Comparison of ENCODE assay signal across 8 cellular contexts in the genomic region with DNA sequence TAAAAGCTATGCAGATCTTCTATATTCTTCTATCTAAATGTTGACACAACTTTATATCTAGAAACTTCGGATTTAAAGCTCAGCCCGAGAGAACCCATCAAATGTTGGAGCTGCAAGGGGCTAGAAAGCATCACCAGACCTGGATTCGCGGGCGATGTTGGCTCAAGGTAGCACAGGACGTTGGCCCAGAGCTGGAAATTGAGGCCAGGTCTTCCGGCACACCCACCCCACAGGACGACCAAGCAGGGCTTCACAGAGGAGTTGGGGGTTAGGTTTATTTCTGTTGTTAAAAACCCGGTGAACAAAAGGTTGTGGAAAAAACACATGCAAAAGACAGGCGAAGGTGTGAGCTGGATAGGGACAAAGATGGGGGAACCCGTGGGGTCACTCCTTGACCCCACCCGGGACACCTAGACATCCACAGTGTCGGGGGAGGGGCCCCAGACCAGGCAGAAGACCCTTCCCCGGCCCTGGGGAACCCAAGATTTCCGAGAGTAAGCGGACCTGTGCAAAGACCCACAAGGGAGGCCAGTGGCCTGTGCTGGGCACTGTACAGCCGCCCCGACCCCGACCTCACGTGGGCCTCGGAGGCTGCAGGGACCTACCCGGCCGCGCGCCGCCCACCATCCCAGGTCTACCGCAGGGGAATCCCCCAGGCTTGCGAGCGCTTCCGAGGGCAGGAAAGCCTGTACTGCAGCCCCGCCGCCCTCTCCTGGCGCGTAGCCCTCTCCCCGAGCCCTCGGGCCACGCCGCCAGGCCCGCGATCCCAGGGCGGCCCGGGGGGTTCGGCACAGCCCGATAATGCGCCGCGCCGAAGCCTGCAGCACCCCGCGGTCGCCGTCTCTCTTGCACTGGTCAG. TPM values are rescaled to one million over a fixed set of nuclear protein-coding genes. Genes with fewer than 3 reads are reported as not detected.
DNase-seq lines count a peak whose midpoint lies in the region; ATAC-seq and TF ChIP-seq lines count a peak whose summit lies in the region.

No MANE protein-coding gene starts in this region.

- peak overlapping the region; percentile 91 for H3K27ac ChIP-seq in A673 (ENCODE audit: low read depth, low read length, poor library complexity, severe bottlenecking)

- H3K4me3 ChIP-seq in A673 (ENCODE audit: low read depth, low read length, poor library complexity, severe bottlenecking) (peak overlapping the region; percentile 74), epithelial cell of esophagus (ENCODE audit: low read length) (peak overlapping the region; percentile 86)

- DNase-seq in A673 (ENCODE audit: low spot score) (no peak), epithelial cell of esophagus (ENCODE audit: low read depth) (peak; percentile 32), NCI-H2196 treated with DMSO at 0.1 percent for 48 hours (lab: John Stamatoyannopoulos, UW; ENCODE audit: unreplicated experiment) (no peak)
- DNase-seq in activated CD4-positive, alpha-beta memory T cell treated with anti-CD3 and anti-CD28 coated beads for 36 hours: peak; percentile 79
- DNase-seq in naive thymus-derived CD8-positive, alpha-beta T cell: peak in 9 of 10 donors; percentile 32 to 73 (median 55)
- DNase-seq in stimulated activated naive CD8-positive, alpha-beta T cell treated with anti-CD3 and anti-CD28 coated beads, Interleukin-15, amount 100 ng/mL, for 72 hours: peak; percentile 72 to 79

- H3K4me3 Mint-ChIP-seq in activated CD4-positive, alpha-beta memory T cell treated with anti-CD3 and anti-CD28 coated beads for 36 hours: peak overlapping the region; percentile 98
- H3K4me3 Mint-ChIP-seq in naive thymus-derived CD8-positive, alpha-beta T cell: peak overlapping the region; percentile 86 to 99 (median 97)
- H3K4me3 Mint-ChIP-seq in stimulated activated naive CD8-positive, alpha-beta T cell treated with anti-CD3 and anti-CD28 coated beads, Interleukin-15, amount 100 ng/mL, for 72 hours: peak overlapping the region; percentile 89 to 95

- H3K36me3 Mint-ChIP-seq in activated CD4-positive, alpha-beta memory T cell treated with anti-CD3 and anti-CD28 coated beads for 36 hours: peaks cover 12% of the 10 kb centered on the region
- H3K36me3 Mint-ChIP-seq in naive thymus-derived CD8-positive, alpha-beta T cell: peaks cover 0 to 9% (median 7%) of the 10 kb centered on the region in 3 donors

- peaks cover 12% of the 10 kb centered on the region for H3K4me1 ChIP-seq in A673 (ENCODE audit: insufficient read depth, low read length, poor library complexity, severe bottlenecking)

- H3K9me3 Mint-ChIP-seq in activated CD4-positive, alpha-beta memory T cell treated with anti-CD3 and anti-CD28 coated beads for 36 hours: peaks cover 5% of the 10 kb centered on the region
- H3K9me3 Mint-ChIP-seq in naive thymus-derived CD8-positive, alpha-beta T cell: peaks cover 0 to 10% (median 3%) of the 10 kb centered on the region in 9 donors
- H3K9me3 Mint-ChIP-seq in stimulated activated naive CD8-positive, alpha-beta T cell treated with anti-CD3 and anti-CD28 coated beads, Interleukin-15, amount 100 ng/mL, for 72 hours: peaks cover 0 to 6% of the 10 kb centered on the region in 2 donors

- no peak for TF ChIP-seq CTCF in A673 (conservative IDR thresholded peaks at IDR 0.05; ENCODE audit: low read depth, low read length)
- no peak for TF ChIP-seq CTCF in epithelial cell of esophagus (IDR thresholded peaks at IDR 0.05; ENCODE audit: insufficient read depth, low read depth, low read length, missing control alignments)

- peaks cover 18% of the 10 kb centered on the region for H3K4me1 Mint-ChIP-seq in activated CD4-positive, alpha-beta memory T cell treated with anti-CD3 and anti-CD28 coated beads for 36 hours (ENCODE audit: low read depth)
- peaks cover 22 to 31% (median 28%) of the 10 kb centered on the region in 4 donors for H3K4me1 Mint-ChIP-seq in naive thymus-derived CD8-positive, alpha-beta T cell
- peaks cover 41% of the 10 kb centered on the region for H3K4me1 Mint-ChIP-seq in stimulated activated naive CD8-positive, alpha-beta T cell treated with anti-CD3 and anti-CD28 coated beads, Interleukin-15, amount 100 ng/mL, for 72 hours

- intact Hi-C loops in A673 (cut with micrococcal nuclease; ENCODE audit: unreplicated experiment): loop anchor here (1.0 kb wide), 1 partner anchor 17 kb away; a partner anchor contains a TSS
- intact Hi-C loops in activated CD4-positive, alpha-beta memory T cell treated with anti-CD3 and anti-CD28 coated beads for 36 hours (cut with micrococcal nuclease): loop anchor here (1.0 to 10.0 kb wide), 5 partner anchors 17 to 265 kb away; a partner anchor contains a TSS

- peaks cover 8% of the 10 kb centered on the region for H3K27me3 Mint-ChIP-seq in activated CD4-positive, alpha-beta memory T cell treated with anti-CD3 and anti-CD28 coated beads for 36 hours
- H3K27me3 Mint-ChIP-seq in naive thymus-derived CD8-positive, alpha-beta T cell: peaks cover 0 to 12% (median 0%) of the 10 kb centered on the region in 5 donors
- H3K27me3 Mint-ChIP-seq in stimulated activated naive CD8-positive, alpha-beta T cell treated with anti-CD3 and anti-CD28 coated beads, Interleukin-15, amount 100 ng/mL, for 72 hours: no peaks in the 10 kb centered on the region

- no peaks in the 10 kb centered on the region for H3K27me3 ChIP-seq in A673 (replicated peaks; ENCODE audit: insufficient read depth, low read depth, low read length, poor library complexity)

- peak overlapping the region; percentile 100 for H3K27ac Mint-ChIP-seq in activated CD4-positive, alpha-beta memory T cell treated with anti-CD3 and anti-CD28 coated beads for 36 hours
- H3K27ac Mint-ChIP-seq in naive thymus-derived CD8-positive, alpha-beta T cell: peak overlapping the region; percentile 97 to 100 (median 99)
- peak overlapping the region; percentile 98 to 100 for H3K27ac Mint-ChIP-seq in stimulated activated naive CD8-positive, alpha-beta T cell treated with anti-CD3 and anti-CD28 coated beads, Interleukin-15, amount 100 ng/mL, for 72 hours

- BruUV-seq in A673 (replicated peaks; lab: Mats Ljungman, UMichigan): no TSS peak

- H3K36me3 ChIP-seq in A673 (ENCODE audit: insufficient read depth, low read length, poor library complexity, severe bottlenecking): peaks cover 17% of the 10 kb centered on the region

- CTCF ChIA-PET in A673 (lab: Charles Lee): interaction anchor here (0.6 to 2.0 kb wide), 4 partner anchors 23 to 203 kb away, joined by 4 to 6 read pairs (median 5); no protein-coding TSS in a partner anchor
- CTCF ChIA-PET in activated CD4-positive, alpha-beta memory T cell treated with anti-CD3 and anti-CD28 coated beads for 36 hours (lab: Charles Lee): interaction anchor here (1.0 to 3.0 kb wide), 9 partner anchors 10 to 204 kb away, joined by 3 to 16 read pairs (median 6); a partner anchor contains a TSS

- no peaks in the 10 kb centered on the region for H3K9me3 ChIP-seq in A673 (ENCODE audit: low read depth, low read length, poor library complexity, severe bottlenecking)

- ATAC-seq in GM19025 (IDR thresholded peaks at IDR 0.05; ENCODE audit: low read depth, unreplicated experiment) (peak; percentile 23), HG03457 (IDR thresholded peaks at IDR 0.05; ENCODE audit: unreplicated experiment) (peak; percentile 16)
- ATAC-seq in naive thymus-derived CD8-positive, alpha-beta T cell: peak; percentile 23 to 32
- peak; percentile 39 for ATAC-seq in stimulated activated naive CD8-positive, alpha-beta T cell treated with anti-CD3 and anti-CD28 coated beads, Interleukin-15, amount 100 ng/mL, for 72 hours

- POLR2A ChIA-PET in A673 (lab: Charles Lee; ENCODE audit: low non-redundant PET): no interaction called here
- POLR2A ChIA-PET in activated CD4-positive, alpha-beta memory T cell treated with anti-CD3 and anti-CD28 coated beads for 36 hours (lab: Charles Lee): interaction anchor here (0.7 to 2.2 kb wide), 4 partner anchors 9 to 307 kb away, joined by 3 to 14 read pairs (median 4); a partner anchor contains a TSS
- POLR2A ChIA-PET in naive thymus-derived CD8-positive, alpha-beta T cell (lab: Charles Lee): interaction anchor here (0.6 to 17.0 kb wide), 10 partner anchors 12 to 909 kb away, joined by 3 to 270 read pairs (median 8); a partner anchor contains a TSS

RNA-seq across cellular contexts. Expression of a gene that starts 1.8 kb away (rescaled TPM):
- 64.1 and 72.8 TPM in 2 replicates for total RNA-seq in A673 (2021)
- total RNA-seq in activated CD4-positive, alpha-beta memory T cell treated with anti-CD3 and anti-CD28 coated beads for 36 hours: 10 to 100 TPM; 12.9 to 14.1 TPM
- 10 to 100 TPM; 13.2 to 15.8 TPM for total RNA-seq in naive thymus-derived CD8-positive, alpha-beta T cell
- polyA plus RNA-seq in naive thymus-derived CD8-positive, alpha-beta T cell: 1 to 10 TPM; 7.9 to 9.3 (median 8.2) TPM

RNA-seq across cellular contexts. Expression of a gene that starts 16.9 kb away (rescaled TPM):
- total RNA-seq in A673 (2021): 76.7 and 77.8 TPM in 2 replicates
- total RNA-seq in activated CD4-positive, alpha-beta memory T cell treated with anti-CD3 and anti-CD28 coated beads for 36 hours: 10 to 100 TPM; 52.4 to 60.1 TPM
- total RNA-seq in naive thymus-derived CD8-positive, alpha-beta T cell: 10 to 100 TPM; 60.0 to 60.9 TPM
- polyA plus RNA-seq in naive thymus-derived CD8-positive, alpha-beta T cell: 10 to 100 TPM; 19.4 to 25.8 (median 20.8) TPM

RNA-seq across cellular contexts. Expression of a gene that starts 21.8 kb away (rescaled TPM):
- total RNA-seq in A673 (2021): 235 and 237 TPM in 2 replicates
- 100 to 1,000 TPM; 307 to 310 TPM for total RNA-seq in activated CD4-positive, alpha-beta memory T cell treated with anti-CD3 and anti-CD28 coated beads for 36 hours
- total RNA-seq in naive thymus-derived CD8-positive, alpha-beta T cell: 100 to 1,000 TPM; 246 to 268 TPM
- 100 to 1,000 TPM; 827 to 916 (median 901) TPM for polyA plus RNA-seq in naive thymus-derived CD8-positive, alpha-beta T cell

RNA-seq across cellular contexts. Expression of a gene that starts 28.8 kb away (rescaled TPM):
- 31.0 and 46.8 TPM in 2 replicates for total RNA-seq in A673 (2021)
- under 1 TPM; 0.29 to 0.51 TPM for total RNA-seq in activated CD4-positive, alpha-beta memory T cell treated with anti-CD3 and anti-CD28 coated beads for 36 hours
- total RNA-seq in naive thymus-derived CD8-positive, alpha-beta T cell: under 1 TPM; 0.41 to 0.86 TPM
- polyA plus RNA-seq in naive thymus-derived CD8-positive, alpha-beta T cell: 1 to 10 TPM in 1 of 3 donors, under 1 TPM in 2; 0.90 to 1.1 (median 0.98) TPM

RNA-seq across cellular contexts. Expression of a gene that starts 36.9 kb away (rescaled TPM):
- total RNA-seq in A673 (2021): 39.1 and 40.2 TPM in 2 replicates
- 10 to 100 TPM; 12.7 to 13.3 TPM for total RNA-seq in activated CD4-positive, alpha-beta memory T cell treated with anti-CD3 and anti-CD28 coated beads for 36 hours
- total RNA-seq in naive thymus-derived CD8-positive, alpha-beta T cell: 1 to 10 TPM; 6.3 to 7.2 TPM
- polyA plus RNA-seq in naive thymus-derived CD8-positive, alpha-beta T cell: 1 to 10 TPM; 6.0 to 8.9 (median 6.1) TPM

Comparison
In these comparisons a context has a peak if more than half of its experiments do, and no peak if none do; other contexts are left out.
1. DNase-seq: peak in activated CD4-positive, alpha-beta memory T cell treated with anti-CD3 and anti-CD28 coated beads for 36 hours (single experiment), epithelial cell of esophagus (single experiment), naive thymus-derived CD8-positive, alpha-beta T cell (9 of 10) and stimulated activated naive CD8-positive, alpha-beta T cell treated with anti-CD3 and anti-CD28 coated beads, Interleukin-15, amount 100 ng/mL, for 72 hours (2 of 2); none in A673 (single experiment) and NCI-H2196 treated with DMSO at 0.1 percent for 48 hours (single experiment).
2. Peak in every context shown above with its lines, with median percentiles within 50 percentile points of each other: ATAC-seq, H3K27ac Mint-ChIP-seq and H3K4me3 Mint-ChIP-seq.